In the genomic region with DNA sequence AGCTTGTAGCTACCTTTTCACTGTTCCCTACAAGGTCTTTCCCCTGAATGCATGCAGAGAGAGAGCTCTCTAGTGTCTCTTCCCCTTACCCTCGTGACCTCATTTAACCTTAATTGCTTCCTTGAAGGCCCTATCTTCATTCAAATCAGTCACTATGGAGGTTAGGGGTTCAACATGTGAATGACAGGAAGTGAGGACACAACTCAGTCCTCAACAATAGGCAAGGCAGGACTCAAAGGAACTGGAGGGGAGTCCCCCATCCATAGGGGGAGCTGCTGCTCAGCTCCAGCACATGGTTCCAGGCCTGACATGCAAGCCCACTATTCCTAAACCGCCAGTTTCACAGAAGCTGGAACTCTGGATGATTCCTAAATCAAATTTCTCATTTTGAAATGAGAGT, we compare ENCODE assay signal across 7 cellular contexts. TPM values are rescaled to one million over a fixed set of nuclear protein-coding genes. Genes with fewer than 3 reads are reported as not detected.
DNase-seq lines count a peak whose midpoint lies in the region; ATAC-seq and TF ChIP-seq lines count a peak whose summit lies in the region.

No MANE protein-coding gene starts in this region.

- H3K36me3 ChIP-seq in GM06990 (ENCODE audit: control insufficient read depth, insufficient read depth, low read length) (no peaks in the 10 kb centered on the region), GM23248 (ENCODE audit: low read depth) (no peaks in the 10 kb centered on the region), ovary (no peaks in the 10 kb centered on the region)

- no peaks in the 10 kb centered on the region for H3K9me2 ChIP-seq in GM23248 (ENCODE audit: insufficient read depth)

- in situ Hi-C loops in GM23248 (cut with MboI) = loop anchor here (10.0 kb wide), 1 partner anchor 317 kb away; no protein-coding TSS in a partner anchor

- DNase-seq in GM06990 (ENCODE audit: extremely low read depth, insufficient read length) (no peak), GM23248 (peak; percentile 12), OCI-M1 (lab: John Stamatoyannopoulos, UW) (peak; percentile 52), glomerular visceral epithelial cell (ENCODE audit: extremely low spot score) (peak; percentile 14), ovary (no peak)

- H2AFZ ChIP-seq in GM23248 = no peak overlapping the region

- ATAC-seq in HG03520 (IDR thresholded peaks at IDR 0.05; ENCODE audit: unreplicated experiment) (no peak), HG03521 (IDR thresholded peaks at IDR 0.05; ENCODE audit: unreplicated experiment) (no peak)

- H3K9me3 ChIP-seq in GM23248 (ENCODE audit: low read depth) (no peaks in the 10 kb centered on the region), ovary (no peaks in the 10 kb centered on the region)

- peaks cover 14% of the 10 kb centered on the region for H3K4me1 ChIP-seq in GM23248 (ENCODE audit: insufficient read depth)
- H3K4me1 ChIP-seq in ovary (ENCODE audit: insufficient read depth) = peaks cover 12% of the 10 kb centered on the region

- no peak overlapping the region for H3K4me2 ChIP-seq in GM23248 (ENCODE audit: unreplicated experiment)

- H3K27ac ChIP-seq in GM23248 = no peak overlapping the region
- H3K27ac ChIP-seq in ovary = peak overlapping the region in 1 of 2 donors; percentile 95

- H4K20me1 ChIP-seq in GM23248 (ENCODE audit: insufficient read depth) = no peaks in the 10 kb centered on the region

- WGBS in GM23248 (ENCODE audit: low coverage in 1 of 2, low lambda C conversion rate in 2 of 2, missing lambda C conversion rate in 2 of 2), 2 experiments = 93 to 96% methylated on average over 2 of the region's 2 CpGs
- 59 to 94% (median 86%) methylated on average over 2 of the region's 2 CpGs for WGBS in ovary, 3 donors

- intact Hi-C loops in ovary (cut with DNase I) = loop anchor here in 3 of 4 donors (2.0 to 10.0 kb wide), 6 partner anchors 33 to 317 kb away; a partner anchor contains a TSS

- H3F3A ChIP-seq in GM23248 (ENCODE audit: insufficient read depth) = peaks cover 9% of the 10 kb centered on the region

- TF ChIP-seq EP300 in ovary (IDR thresholded peaks at IDR 0.05) = no peak

- no peak for TF ChIP-seq POLR2A in ovary (IDR thresholded peaks at IDR 0.05)

- no peak overlapping the region for H3K9ac ChIP-seq in GM23248

- H3K4me3 ChIP-seq in GM06990 (replicated peaks; ENCODE audit: low read depth, low read length) (no peak overlapping the region), GM23248 (no peak overlapping the region), ovary (no peak overlapping the region)

- no peaks in the 10 kb centered on the region for H3K79me2 ChIP-seq in GM23248 (ENCODE audit: insufficient read depth)

- H3K27me3 ChIP-seq in GM06990 (replicated peaks; ENCODE audit: control insufficient read depth, insufficient read depth, low read length) (no peaks in the 10 kb centered on the region), GM23248 (replicated peaks; ENCODE audit: insufficient read depth) (no peaks in the 10 kb centered on the region), ovary (no peaks in the 10 kb centered on the region)

- peak; percentile 42 for TF ChIP-seq CTCF in GM06990 (IDR thresholded peaks at IDR 0.05; ENCODE audit: insufficient read depth, low read length, poor library complexity, severe bottlenecking)
- no peak for TF ChIP-seq CTCF in ovary (IDR thresholded peaks at IDR 0.05)

RNA-seq across cellular contexts. Expression of a gene that starts 33.8 kb away (rescaled TPM):
- 26.2 and 39.2 TPM in 2 replicates for total RNA-seq in GM23248 (2014; rRNA removed; shearing (Covaris generic))
- polyA plus RNA-seq in GM23248 (2016; fragmentation: Nextera tagmentation; extraction: Ambion mirVana) (57.2 and 58.1 TPM in 2 replicates), ovary (10 to 100 TPM; 58.4 to 86.1 TPM)
- 10 to 100 TPM; 23.8 to 73.8 (median 54.0) TPM for total RNA-seq in ovary

Comparison
In these comparisons a context has a peak if more than half of its experiments do, and no peak if none do; other contexts are left out.
1. DNase-seq: peak in GM23248 (single experiment), OCI-M1 (single experiment) and glomerular visceral epithelial cell (single experiment); none in GM06990 (single experiment) and ovary (0 of 5).